12 cellular contexts compared by ENCODE assay signal in genomic region chr18:75227535-75227934, GRCh38. TPM values are rescaled to one million over a fixed set of nuclear protein-coding genes. Genes with fewer than 3 reads are reported as not detected.
DNase-seq lines count a peak whose midpoint lies in the region; ATAC-seq and TF ChIP-seq lines count a peak whose summit lies in the region.
"Had no signal": no experiment of that assay in that cellular context is flagged by ENCODE, and none has a peak within 500 bp of the region (broad histone marks: within the 10 kb centered on the region; RNA-seq: fewer than 3 reads in every experiment).

No MANE protein-coding gene starts in this region.

- H3K9ac ChIP-seq in BLaER1 (no peak overlapping the region), rectal smooth muscle tissue (ENCODE audit: low read length) (no peak overlapping the region)

- ATAC-seq in right cardiac atrium (peak; percentile 44 to 47), HG03196 (IDR thresholded peaks at IDR 0.05; ENCODE audit: unreplicated experiment) (no peak), HG03039 (IDR thresholded peaks at IDR 0.05; ENCODE audit: unreplicated experiment) (no peak)

- 11% methylated on average over 6 of the region's 6 CpGs for WGBS in right cardiac atrium

- intact Hi-C loops in right cardiac atrium (cut with DNase I): no loop called here

- H3K36me3 ChIP-seq in BLaER1 (peaks cover 39% of the 10 kb centered on the region), rectal smooth muscle tissue (ENCODE audit: control insufficient read depth, insufficient read depth, low read length) (no peaks in the 10 kb centered on the region)

- H3K9me3 ChIP-seq in BLaER1 (peaks cover 3% of the 10 kb centered on the region; the same call in 1 of the 2 replicates), right cardiac atrium (ENCODE audit: control insufficient read depth, low read length) (no peaks in the 10 kb centered on the region)

- TF ChIP-seq CTCF in astrocyte of the spinal cord (IDR thresholded peaks at IDR 0.05; ENCODE audit: low read depth, low read length): no peak

- H3K4me1 ChIP-seq in BLaER1 (peaks cover 41% of the 10 kb centered on the region), right cardiac atrium (ENCODE audit: control insufficient read depth, insufficient read depth, low read length) (peaks cover 14% of the 10 kb centered on the region), rectal smooth muscle tissue (ENCODE audit: control insufficient read depth, insufficient read depth, low read length) (peaks cover 23% of the 10 kb centered on the region)

- no peaks in the 10 kb centered on the region for H3K27me3 ChIP-seq in BLaER1
- H3K27me3 ChIP-seq in right cardiac atrium (ENCODE audit: control insufficient read depth, insufficient read depth): no peaks in the 10 kb centered on the region
- no peaks in the 10 kb centered on the region for H3K27me3 ChIP-seq in rectal smooth muscle tissue (ENCODE audit: control insufficient read depth, insufficient read depth, low read length)

- peak; percentile 36 for DNase-seq in astrocyte of the spinal cord (ENCODE audit: low read depth, low spot score)
- no peak for DNase-seq in right cardiac atrium
- DNase-seq in NCI-H2107 (lab: John Stamatoyannopoulos, UW): no peak
- DNase-seq in cerebellar nuclear complex (lab: John Stamatoyannopoulos, UW): no peak
- DNase-seq: DMS153; NCI-H2029; NCI-H748 treated with DMSO at 0.1 percent for 48 hours; stimulated activated naive CD4-positive, alpha-beta T cell treated with Interleukin-2 at 50 U/mL for 16 hours had no signal

- H3K4me3 ChIP-seq in BLaER1 (no peak overlapping the region), astrocyte of the spinal cord (ENCODE audit: low read depth, low read length) (no peak overlapping the region), right cardiac atrium (ENCODE audit: low read length) (peak overlapping the region; percentile 34), rectal smooth muscle tissue (ENCODE audit: low read length) (peak overlapping the region; percentile 15)

- peaks cover 70% of the 10 kb centered on the region for H4K20me1 ChIP-seq in BLaER1

- in situ Hi-C loops in astrocyte of the spinal cord (cut with HindIII; ENCODE audit: low sequenced_read_pairs): no loop called here

- H3K4me2 ChIP-seq in BLaER1: peak overlapping the region; percentile 71

- no peak overlapping the region for H3K27ac ChIP-seq in BLaER1
- no peak overlapping the region for H3K27ac ChIP-seq in right cardiac atrium (ENCODE audit: low read length)
- H3K27ac ChIP-seq in rectal smooth muscle tissue (ENCODE audit: low read depth, low read length): no peak overlapping the region

RNA-seq across cellular contexts. Expression of gene TSHZ1, which starts 16.9 kb away (rescaled TPM):
- 10 to 100 TPM; 13.3 to 24.7 (median 20.4) TPM for total RNA-seq in right cardiac atrium
- 12.7 TPM for polyA plus RNA-seq in right cardiac atrium

RNA-seq across cellular contexts. Expression of gene PTGR3, which starts 18.6 kb away (rescaled TPM):
- 10 to 100 TPM; 27.1 to 42.9 (median 33.8) TPM for total RNA-seq in right cardiac atrium
- polyA plus RNA-seq in right cardiac atrium: 23.4 TPM

Comparison
In these comparisons a context has a peak if more than half of its experiments do, and no peak if none do; other contexts are left out.
1. H3K4me3 ChIP-seq: peak in right cardiac atrium (single experiment) and rectal smooth muscle tissue (single experiment); none in BLaER1 (single experiment) and astrocyte of the spinal cord (single experiment).
2. ATAC-seq: peak in right cardiac atrium (2 of 2); none in HG03196 (single experiment) and HG03039 (single experiment).